In the genomic region with DNA sequence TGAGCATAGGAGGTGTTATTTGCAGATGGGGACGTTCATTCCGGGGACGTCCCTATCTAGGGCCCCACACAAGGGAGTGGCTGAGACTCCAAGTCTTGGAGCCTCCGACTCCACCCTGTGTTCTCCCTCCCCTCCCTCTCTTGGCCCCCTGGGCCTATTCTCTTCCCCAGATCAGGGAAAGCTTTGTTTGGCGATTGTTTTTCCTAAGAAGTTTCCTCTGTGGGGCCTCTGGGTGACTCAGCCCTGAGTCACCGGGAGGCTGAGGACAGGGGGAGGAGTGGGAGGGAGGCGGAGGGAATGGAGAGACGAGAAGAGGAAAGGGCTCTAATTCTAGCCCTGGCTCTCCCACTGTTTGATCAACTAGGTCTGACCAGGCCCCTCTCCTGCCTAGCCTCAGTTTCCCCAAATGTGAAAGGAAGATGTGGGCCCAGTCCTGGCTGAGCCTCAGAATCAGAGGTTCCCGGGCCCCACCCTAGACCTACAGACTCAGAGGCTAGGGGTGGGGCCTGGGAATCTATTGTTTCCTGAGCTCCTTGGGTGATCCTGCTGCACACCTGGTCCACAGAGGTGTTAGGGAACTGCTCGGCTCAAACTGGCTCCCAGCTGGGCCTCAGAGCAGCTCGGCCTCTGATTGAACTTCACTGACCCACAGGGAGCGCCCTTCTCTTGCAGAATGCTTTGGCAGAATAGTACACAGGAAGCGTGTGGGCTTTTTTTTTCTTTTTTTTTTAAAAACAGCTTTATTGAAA, we compare ENCODE assay signal across 1 cellular context.
TF ChIP-seq lines count a peak whose summit lies in the region.

No MANE protein-coding gene starts in this region.

TF ChIP-seq in K562, 482 proteins besides CTCF, POLR2A, EP300 and RAD21 (continued from another document and continues in another):
- peak; percentile 97 for TF ChIP-seq ZBTB40 (IDR thresholded peaks at IDR 0.05)
- peak; percentile 95 for TF ChIP-seq ZBTB40 (CRISPR knock-in tag; IDR thresholded peaks at IDR 0.05)
- 0 out of 2 replicates have a peak, but pooled peaks have one; percentile 33 for TF ChIP-seq ZNF766 (CRISPR knock-in tag; conservative IDR thresholded peaks at IDR 0.05)
- TF ChIP-seq RBM15 (IDR thresholded peaks at IDR 0.05; ENCODE audit: insufficient read depth, low read length) = no peak
- TF ChIP-seq ZNF133 (CRISPR knock-in tag; IDR thresholded peaks at IDR 0.05) = no peak
- no peak for TF ChIP-seq ZNF561 (CRISPR knock-in tag; conservative IDR thresholded peaks at IDR 0.05)
- no peak for TF ChIP-seq ZNF121 (CRISPR knock-in tag; conservative IDR thresholded peaks at IDR 0.05)
- TF ChIP-seq PREB (CRISPR knock-in tag; IDR thresholded peaks at IDR 0.05) = no peak
- TF ChIP-seq NELFE (IDR thresholded peaks at IDR 0.05; ENCODE audit: insufficient read depth, insufficient read length) = no peak
- no peak for TF ChIP-seq ZNF23 (CRISPR knock-in tag; IDR thresholded peaks at IDR 0.05)
- TF ChIP-seq KLF16 (IDR thresholded peaks at IDR 0.05) = no peak; the same call in 1 of the 2 replicates
- TF ChIP-seq CGGBP1 (CRISPR knock-in tag; IDR thresholded peaks at IDR 0.05) = no peak
- TF ChIP-seq HSF4 (CRISPR knock-in tag; IDR thresholded peaks at IDR 0.05; ENCODE audit: borderline replicate concordance) = no peak
- TF ChIP-seq ZNF239 (CRISPR knock-in tag; IDR thresholded peaks at IDR 0.05) = no peak
- TF ChIP-seq TEAD4 (IDR thresholded peaks at IDR 0.05; ENCODE audit: low read length) = 0 out of 2 replicates have a peak, but pooled peaks have one; percentile 15
- TF ChIP-seq TEAD4 (CRISPR knock-in tag; IDR thresholded peaks at IDR 0.05; ENCODE audit: borderline replicate concordance) = no peak
- TF ChIP-seq ZNF445 (CRISPR knock-in tag; IDR thresholded peaks at IDR 0.05; ENCODE audit: low read depth) = no peak
- no peak for TF ChIP-seq ZNF311 (CRISPR knock-in tag; IDR thresholded peaks at IDR 0.05)
- peak; percentile 51 for TF ChIP-seq RBFOX2 (IDR thresholded peaks at IDR 0.05; ENCODE audit: low read depth, low read length)
- TF ChIP-seq NRF1 (conservative IDR thresholded peaks at IDR 0.05 in 1 of 2, IDR thresholded peaks at IDR 0.05 in 1 of 2) = no peak
- peak; percentile 49 for TF ChIP-seq ZNF316 (IDR thresholded peaks at IDR 0.05)
- TF ChIP-seq MED1 (CRISPR knock-in tag; IDR thresholded peaks at IDR 0.05; ENCODE audit: borderline replicate concordance) = no peak
- no peak for TF ChIP-seq RREB1 (CRISPR knock-in tag; IDR thresholded peaks at IDR 0.05)
- TF ChIP-seq GTF2A2 (tag; IDR thresholded peaks at IDR 0.05) = no peak
- TF ChIP-seq NCOA6 (IDR thresholded peaks at IDR 0.05) = no peak
- TF ChIP-seq MLX (CRISPR knock-in tag; conservative IDR thresholded peaks at IDR 0.05) = no peak
- TF ChIP-seq ZKSCAN1 (IDR thresholded peaks at IDR 0.05; ENCODE audit: low read depth, low read length) = no peak
- TF ChIP-seq HNRNPH1 (optimal IDR thresholded peaks at IDR 0.05; ENCODE audit: low read depth, low read length) = no peak
- TF ChIP-seq, protein P1, sequence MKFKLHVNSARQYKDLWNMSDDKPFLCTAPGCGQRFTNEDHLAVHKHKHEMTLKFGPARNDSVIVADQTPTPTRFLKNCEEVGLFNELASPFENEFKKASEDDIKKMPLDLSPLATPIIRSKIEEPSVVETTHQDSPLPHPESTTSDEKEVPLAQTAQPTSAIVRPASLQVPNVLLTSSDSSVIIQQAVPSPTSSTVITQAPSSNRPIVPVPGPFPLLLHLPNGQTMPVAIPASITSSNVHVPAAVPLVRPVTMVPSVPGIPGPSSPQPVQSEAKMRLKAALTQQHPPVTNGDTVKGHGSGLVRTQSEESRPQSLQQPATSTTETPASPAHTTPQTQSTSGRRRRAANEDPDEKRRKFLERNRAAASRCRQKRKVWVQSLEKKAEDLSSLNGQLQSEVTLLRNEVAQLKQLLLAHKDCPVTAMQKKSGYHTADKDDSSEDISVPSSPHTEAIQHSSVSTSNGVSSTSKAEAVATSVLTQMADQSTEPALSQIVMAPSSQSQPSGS (CRISPR knock-in tag; IDR thresholded peaks at IDR 0.05) = no peak
- TF ChIP-seq BCLAF1 (IDR thresholded peaks at IDR 0.05; ENCODE audit: borderline replicate concordance in 1 of 2, control insufficient read depth in 1 of 2, low read depth in 2 of 2, low read length in 1 of 2) = 0 out of 4 replicates have a peak, but pooled peaks of 1 of the 2 experiments have one; percentile 9
- no peak for TF ChIP-seq PRMT5 (CRISPR knock-in tag; IDR thresholded peaks at IDR 0.05)
- TF ChIP-seq MXD1 (CRISPR knock-in tag; IDR thresholded peaks at IDR 0.05; ENCODE audit: borderline replicate concordance, poor library complexity, severe bottlenecking) = no peak
